In genomic region chr1:98870959-98871903, GRCh38 we compare ENCODE assay signal across 9 cellular contexts.
A peak's percentile ranks its signal among the peaks of the same experiment; 100 is the strongest.
DNase-seq lines count a peak whose midpoint lies in the region; ATAC-seq and TF ChIP-seq lines count a peak whose summit lies in the region.
"Had no signal": no experiment of that assay in that cellular context is flagged by ENCODE, and none has a peak within 500 bp of the region (broad histone marks: within the 10 kb centered on the region; RNA-seq: fewer than 3 reads in every experiment).

No MANE protein-coding gene starts in this region.

- H3K4me3 Mint-ChIP-seq in activated naive CD4-positive, alpha-beta T cell treated with anti-CD3 and anti-CD28 coated beads for 36 hours = peak overlapping the region; percentile 68

- H3K27me3 Mint-ChIP-seq in activated naive CD4-positive, alpha-beta T cell treated with anti-CD3 and anti-CD28 coated beads for 36 hours (ENCODE audit: low read depth) = no peaks in the 10 kb centered on the region

- H3K27ac ChIP-seq in spleen = peak overlapping the region; percentile 30 to 85 (median 80)
- H3K27ac ChIP-seq: SJSA1 had no signal

- no peaks in the 10 kb centered on the region for H3K27me3 ChIP-seq in spleen (replicated peaks in 1 of 7)
- H3K27me3 ChIP-seq: SJSA1 had no signal

- H3K4me3 ChIP-seq in NB4 (ENCODE audit: low read depth, low read length) (peak overlapping the region; percentile 12), spleen (peak overlapping the region in 2 of 8 donors; percentile 16 to 56)
- H3K4me3 ChIP-seq: SJSA1 had no signal

- CTCF ChIA-PET in activated naive CD4-positive, alpha-beta T cell treated with anti-CD3 and anti-CD28 coated beads for 36 hours (lab: Charles Lee) = interaction anchor here (0.7 to 1.2 kb wide), 2 partner anchors 60 to 108 kb away, joined by 3 read pairs; no protein-coding TSS in a partner anchor

- TF ChIP-seq CTCF in NB4 (IDR thresholded peaks at IDR 0.05; ENCODE audit: low read depth, low read length) (no peak), spleen (IDR thresholded peaks at IDR 0.05 in 8 of 11, conservative IDR thresholded peaks at IDR 0.05 in 3 of 11) (no peak)

- ATAC-seq in GM18520 (IDR thresholded peaks at IDR 0.05; ENCODE audit: unreplicated experiment) = peak; percentile 93
- ATAC-seq in HG02623 (IDR thresholded peaks at IDR 0.05; ENCODE audit: unreplicated experiment) = peak; percentile 98

- H3K4me1 Mint-ChIP-seq in activated naive CD4-positive, alpha-beta T cell treated with anti-CD3 and anti-CD28 coated beads for 36 hours (ENCODE audit: low read depth) = peaks cover 23% of the 10 kb centered on the region

- H3K9me3 Mint-ChIP-seq in activated naive CD4-positive, alpha-beta T cell treated with anti-CD3 and anti-CD28 coated beads for 36 hours = peaks cover 33% of the 10 kb centered on the region

- peaks cover 23% of the 10 kb centered on the region for H3K36me3 Mint-ChIP-seq in activated naive CD4-positive, alpha-beta T cell treated with anti-CD3 and anti-CD28 coated beads for 36 hours (ENCODE audit: low read depth)

- H3K9me3 ChIP-seq in spleen = peaks cover 0 to 23% (median 11%) of the 10 kb centered on the region in 8 donors
- H3K9me3 ChIP-seq: SJSA1 had no signal

- peak overlapping the region; percentile 97 for H3K27ac Mint-ChIP-seq in activated naive CD4-positive, alpha-beta T cell treated with anti-CD3 and anti-CD28 coated beads for 36 hours

- H3K36me3 ChIP-seq in spleen = no peaks in the 10 kb centered on the region
- H3K36me3 ChIP-seq: SJSA1 had no signal

- TF ChIP-seq POLR2A in NB4 (IDR thresholded peaks at IDR 0.05; ENCODE audit: extremely low read depth, insufficient read length) (no peak), spleen (IDR thresholded peaks at IDR 0.05) (no peak)

- peak; percentile 90 for DNase-seq in NB4 (ENCODE audit: low read depth)
- DNase-seq in activated naive CD4-positive, alpha-beta T cell treated with anti-CD3 and anti-CD28 coated beads for 36 hours = peak; percentile 60
- DNase-seq in spleen = no peak
- no peak for DNase-seq in NCI-H748 (lab: John Stamatoyannopoulos, UW; ENCODE audit: unreplicated experiment)
- DNase-seq in NCI-H2081 (lab: John Stamatoyannopoulos, UW) = no peak
- no peak for DNase-seq in NCI-H510A (lab: John Stamatoyannopoulos, UW)

- 40 to 49% (median 48%) methylated on average over 9 of the region's 9 CpGs for WGBS in spleen, 5 donors

- H3K4me1 ChIP-seq in spleen = peaks cover 0 to 20% (median 6%) of the 10 kb centered on the region in 6 donors
- H3K4me1 ChIP-seq: SJSA1 had no signal

- intact Hi-C loops in activated naive CD4-positive, alpha-beta T cell treated with anti-CD3 and anti-CD28 coated beads for 36 hours (cut with micrococcal nuclease) = loop anchor here (1.0 to 5.0 kb wide), 7 partner anchors 17 to 1376 kb away; partner anchors contain the start of gene DBT
- intact Hi-C loops in spleen (cut with DNase I; ENCODE audit: low total_unique reads) = no loop called here

Comparison
In these comparisons a context has a peak if more than half of its experiments do, and no peak if none do; other contexts are left out.
1. DNase-seq: peak in NB4 (single experiment) and activated naive CD4-positive, alpha-beta T cell treated with anti-CD3 and anti-CD28 coated beads for 36 hours (single experiment); none in spleen (single experiment), NCI-H748 (single experiment), NCI-H2081 (0 of 2) and NCI-H510A (single experiment).